Comparison of ENCODE assay signal across 23 cellular contexts in genomic region chr13:67557118-67557517, GRCh38.
"Had no signal": no experiment of that assay in that cellular context is flagged by ENCODE, and none has a peak within 500 bp of the region (broad histone marks: within the 10 kb centered on the region; RNA-seq: fewer than 3 reads in every experiment).

No MANE protein-coding gene starts in this region.

- H3K27me3 ChIP-seq: esophagus squamous epithelium, gastrocnemius medialis, heart right ventricle, left lung had no signal

- H3K4me3 ChIP-seq: esophagus squamous epithelium, gastrocnemius medialis, heart right ventricle, left lung, lower lobe of right lung, mucosa of descending colon had no signal

- ATAC-seq: effector memory CD8-positive, alpha-beta T cell; esophagus mucosa; gastrocnemius medialis; heart right ventricle; left cardiac atrium; left lung; left ventricle myocardium superior; lower lobe of right lung; mucosa of descending colon; naive thymus-derived CD8-positive, alpha-beta T cell had no signal

- DNase-seq: cortex of kidney; effector CD8-positive, alpha-beta T cell; effector memory CD8-positive, alpha-beta T cell; endodermal cell; esophagus squamous epithelium; foreskin fibroblast; foreskin melanocyte; gastrocnemius medialis; glutamatergic neuron; head of caudate nucleus; heart right ventricle; hippocampal formation; left cardiac atrium; left lung; left ventricle myocardium superior; lower lobe of right lung; mucosa of descending colon; naive B cell; naive thymus-derived CD8-positive, alpha-beta T cell had no signal

- H3K27ac Mint-ChIP-seq: dendritic cell treated with granulocyte-macrophage colony-stimulating factor and Interleukin-4, amounts not matched to agents 40 ng/mL and 50 ng/mL, for 4 days; effector memory CD8-positive, alpha-beta T cell; endodermal cell; mesothelial cell of epicardium; naive B cell; naive thymus-derived CD8-positive, alpha-beta T cell had no signal

- H3K36me3 ChIP-seq: esophagus squamous epithelium, gastrocnemius medialis, heart right ventricle, left lung, lower lobe of right lung had no signal

- H3K27me3 Mint-ChIP-seq: dendritic cell treated with granulocyte-macrophage colony-stimulating factor and Interleukin-4, amounts not matched to agents 40 ng/mL and 50 ng/mL, for 4 days; effector memory CD8-positive, alpha-beta T cell; naive B cell had no signal

- H3K4me1 ChIP-seq: esophagus squamous epithelium, gastrocnemius medialis, heart right ventricle, left lung, lower lobe of right lung had no signal

- H3K9me3 ChIP-seq: gastrocnemius medialis had no signal

- H3K27ac ChIP-seq: epithelial cell of prostate, esophagus squamous epithelium, gastrocnemius medialis, heart right ventricle, left lung, lower lobe of right lung had no signal

- H3K4me3 Mint-ChIP-seq: dendritic cell treated with granulocyte-macrophage colony-stimulating factor and Interleukin-4, amounts not matched to agents 40 ng/mL and 50 ng/mL, for 4 days; effector memory CD8-positive, alpha-beta T cell; endodermal cell; mesothelial cell of epicardium; naive B cell; naive thymus-derived CD8-positive, alpha-beta T cell had no signal

- H3K4me1 Mint-ChIP-seq: endodermal cell; mesothelial cell of epicardium; naive B cell; naive thymus-derived CD8-positive, alpha-beta T cell had no signal
